8 cellular contexts compared by ENCODE assay signal in the genomic region with DNA sequence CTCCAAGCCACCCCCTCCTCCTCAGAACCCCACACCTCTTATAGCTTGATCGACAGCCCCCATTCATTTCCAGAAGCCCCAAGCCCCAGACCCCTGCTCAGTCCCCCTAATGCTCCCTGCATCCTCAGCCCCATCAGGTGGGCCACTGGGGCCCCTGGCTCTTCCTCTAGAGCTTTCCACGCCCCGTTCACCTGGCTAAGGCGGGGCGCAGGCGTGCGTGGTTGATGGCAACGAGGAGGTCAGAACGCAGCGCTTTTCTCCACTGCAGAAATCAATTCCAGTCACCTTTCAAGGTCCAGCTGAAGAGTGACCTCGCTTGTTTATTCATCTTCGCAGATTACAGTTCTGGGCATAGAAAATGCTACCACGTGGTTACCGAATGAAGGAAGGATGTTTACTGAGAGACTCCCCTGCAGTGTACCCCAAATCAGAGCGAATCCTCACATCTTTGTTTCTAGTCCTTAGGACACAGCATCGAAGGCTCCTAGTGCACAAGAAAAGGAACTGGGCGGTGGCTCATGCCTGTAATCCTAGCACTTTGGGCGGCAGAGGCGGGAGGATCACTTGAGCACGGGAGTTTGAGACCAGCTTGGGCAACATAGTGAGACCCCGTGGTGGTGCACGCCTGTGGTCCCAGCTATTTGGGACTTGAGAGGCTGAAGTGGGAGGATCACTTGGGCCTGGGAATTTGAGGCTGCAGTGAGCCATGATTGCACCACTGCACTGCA. TPM values are rescaled to one million over a fixed set of nuclear protein-coding genes. Genes with fewer than 3 reads are reported as not detected.
DNase-seq lines count a peak whose midpoint lies in the region; ATAC-seq and TF ChIP-seq lines count a peak whose summit lies in the region.

No MANE protein-coding gene starts in this region.

- H3K9me3 Mint-ChIP-seq in T-helper 2 cell treated with Interferon-gamma antibody and Interleukin-4, amounts not matched to agents 5 μg/mL and 100 μg/mL, for 36 hours = no peaks in the 10 kb centered on the region
- H3K9me3 Mint-ChIP-seq in stimulated activated naive B cell treated with anti-CD40 and anti-IgM and Interleukin-4, amounts not matched to agents 10 μg/mL and 1 μg/mL and 100 μg/mL, for 72 hours = no peaks in the 10 kb centered on the region

- H3K4me3 Mint-ChIP-seq in T-helper 2 cell treated with Interferon-gamma antibody and Interleukin-4, amounts not matched to agents 5 μg/mL and 100 μg/mL, for 36 hours = peak overlapping the region; percentile 88
- H3K4me3 Mint-ChIP-seq in stimulated activated naive B cell treated with anti-CD40 and anti-IgM and Interleukin-4, amounts not matched to agents 10 μg/mL and 1 μg/mL and 100 μg/mL, for 72 hours = peak overlapping the region; percentile 62 to 72

- 29% methylated on average over 17 of the region's 22 CpGs for WGBS in right lobe of liver (ENCODE audit: insufficient coverage, low coverage, low lambda C conversion rate, missing lambda C conversion rate)

- H3K9me3 ChIP-seq in SU-DHL-6 (ENCODE audit: insufficient read depth, low read length) = no peaks in the 10 kb centered on the region
- H3K9me3 ChIP-seq in right lobe of liver = no peaks in the 10 kb centered on the region

- H4K20me1 ChIP-seq in SU-DHL-6 (ENCODE audit: low read depth, low read length) = no peaks in the 10 kb centered on the region

- no peaks in the 10 kb centered on the region for H3K9me2 ChIP-seq in SU-DHL-6 (replicated peaks; ENCODE audit: insufficient read depth, low read length)

- no peak overlapping the region for H3K27ac ChIP-seq in SU-DHL-6 (ENCODE audit: low read depth, low read length)
- no peak overlapping the region for H3K27ac ChIP-seq in right lobe of liver

- H3K36me3 Mint-ChIP-seq in T-helper 2 cell treated with Interferon-gamma antibody and Interleukin-4, amounts not matched to agents 5 μg/mL and 100 μg/mL, for 36 hours (ENCODE audit: low read depth) = peaks cover 23% of the 10 kb centered on the region
- H3K36me3 Mint-ChIP-seq in stimulated activated naive B cell treated with anti-CD40 and anti-IgM and Interleukin-4, amounts not matched to agents 10 μg/mL and 1 μg/mL and 100 μg/mL, for 72 hours = peaks cover 0 to 9% of the 10 kb centered on the region in 2 donors

- no peaks in the 10 kb centered on the region for H3K27me3 ChIP-seq in SU-DHL-6 (ENCODE audit: low read length)
- H3K27me3 ChIP-seq in right lobe of liver = no peaks in the 10 kb centered on the region

- peak overlapping the region; percentile 53 for H3K4me2 ChIP-seq in SU-DHL-6 (ENCODE audit: low read depth, low read length, poor library complexity, severe bottlenecking)

- ATAC-seq in stimulated activated naive B cell treated with anti-CD40 and anti-IgM and Interleukin-4, amounts not matched to agents 10 μg/mL and 1 μg/mL and 100 μg/mL, for 72 hours (replicated peaks) = no peak
- ATAC-seq in right lobe of liver = no peak

- no peak overlapping the region for H3K9ac ChIP-seq in SU-DHL-6 (ENCODE audit: low read length)

- peak overlapping the region; percentile 88 for H3K27ac Mint-ChIP-seq in T-helper 2 cell treated with Interferon-gamma antibody and Interleukin-4, amounts not matched to agents 5 μg/mL and 100 μg/mL, for 36 hours
- peak overlapping the region; percentile 94 for H3K27ac Mint-ChIP-seq in stimulated activated naive B cell treated with anti-CD40 and anti-IgM and Interleukin-4, amounts not matched to agents 10 μg/mL and 1 μg/mL and 100 μg/mL, for 72 hours

- TF ChIP-seq CTCF in SU-DHL-6 (IDR thresholded peaks at IDR 0.05; ENCODE audit: insufficient read depth, low read length, poor library complexity, severe bottlenecking) (no peak), fibroblast of villous mesenchyme (IDR thresholded peaks at IDR 0.05; ENCODE audit: insufficient read depth, low read depth, low read length) (no peak), right lobe of liver (IDR thresholded peaks at IDR 0.05) (no peak)

- peaks cover 33% of the 10 kb centered on the region for H3K4me1 Mint-ChIP-seq in T-helper 2 cell treated with Interferon-gamma antibody and Interleukin-4, amounts not matched to agents 5 μg/mL and 100 μg/mL, for 36 hours (ENCODE audit: low read depth)
- H3K4me1 Mint-ChIP-seq in stimulated activated naive B cell treated with anti-CD40 and anti-IgM and Interleukin-4, amounts not matched to agents 10 μg/mL and 1 μg/mL and 100 μg/mL, for 72 hours = peaks cover 14 to 17% of the 10 kb centered on the region in 2 donors

- H3K4me1 ChIP-seq in right lobe of liver = no peaks in the 10 kb centered on the region

- no peak for DNase-seq in T-helper 2 cell treated with Interferon-gamma antibody and Interleukin-4, amounts not matched to agents 5 μg/mL and 100 μg/mL, for 36 hours (ENCODE audit: low spot score)
- DNase-seq in T-helper 2 cell (no peak), fibroblast of villous mesenchyme (ENCODE audit: low read depth) (no peak), SKM-1 (lab: John Stamatoyannopoulos, UW; ENCODE audit: unreplicated experiment) (no peak), activated gamma-delta T cell (lab: John Stamatoyannopoulos, UW) (no peak), right lobe of liver (no peak)
- DNase-seq in stimulated activated naive B cell treated with anti-CD40 and anti-IgM and Interleukin-4, amounts not matched to agents 10 μg/mL and 1 μg/mL and 100 μg/mL, for 72 hours = no peak

- TF ChIP-seq POLR2A in right lobe of liver (IDR thresholded peaks at IDR 0.05) = no peak

- H3K36me3 ChIP-seq in SU-DHL-6 (ENCODE audit: low read length) = no peaks in the 10 kb centered on the region
- H3K36me3 ChIP-seq in right lobe of liver = no peaks in the 10 kb centered on the region

- H3K79me2 ChIP-seq in SU-DHL-6 (ENCODE audit: insufficient read depth, low read length) = no peaks in the 10 kb centered on the region

- no peak overlapping the region for H2AFZ ChIP-seq in SU-DHL-6 (ENCODE audit: low read depth, low read length, severe bottlenecking)

- no peaks in the 10 kb centered on the region for H3K27me3 Mint-ChIP-seq in T-helper 2 cell treated with Interferon-gamma antibody and Interleukin-4, amounts not matched to agents 5 μg/mL and 100 μg/mL, for 36 hours (ENCODE audit: low read depth)
- no peaks in the 10 kb centered on the region for H3K27me3 Mint-ChIP-seq in stimulated activated naive B cell treated with anti-CD40 and anti-IgM and Interleukin-4, amounts not matched to agents 10 μg/mL and 1 μg/mL and 100 μg/mL, for 72 hours

- intact Hi-C loops in right lobe of liver (cut with DNase I) = no loop called here

- peak overlapping the region; percentile 21 for H3K4me3 ChIP-seq in SU-DHL-6 (ENCODE audit: insufficient read depth, low read length, poor library complexity, severe bottlenecking)
- H3K4me3 ChIP-seq in fibroblast of villous mesenchyme (ENCODE audit: low read depth, low read length) = peak overlapping the region; percentile 52
- peak overlapping the region in 1 of 3 donors; percentile 21 for H3K4me3 ChIP-seq in right lobe of liver

- H3F3A ChIP-seq in SU-DHL-6 (ENCODE audit: insufficient read depth) = no peaks in the 10 kb centered on the region; the same call in 1 of the 2 replicates

RNA-seq across cellular contexts. Expression of gene PBX4, which starts 0.8 kb away (rescaled TPM):
- total RNA-seq in fibroblast of villous mesenchyme (0.64 and 1.7 TPM in 2 replicates), right lobe of liver (under 1 TPM in 1 of 6 experiments, not detected in 5; 0.87 TPM)

RNA-seq across cellular contexts. Expression of gene LPAR2, which starts 8.7 kb away (rescaled TPM):
- total RNA-seq in fibroblast of villous mesenchyme (0.86 and 0.97 TPM in 2 replicates), right lobe of liver (1 to 10 TPM; 1.7 to 2.7 (median 2.2) TPM)

RNA-seq across cellular contexts. Expression of gene GMIP, which starts 24.2 kb away (rescaled TPM):
- total RNA-seq in fibroblast of villous mesenchyme = 5.6 and 6.8 TPM in 2 replicates
- total RNA-seq in right lobe of liver = 1 to 10 TPM; 3.5 to 8.0 (median 4.4) TPM

RNA-seq across cellular contexts. Expression of gene ATP13A1, which starts 44.2 kb away (rescaled TPM):
- total RNA-seq in fibroblast of villous mesenchyme = 35.8 and 44.9 TPM in 2 replicates
- 100 to 1,000 TPM in 1 of 6 experiments, 10 to 100 TPM in 5; 26.3 to 159 (median 28.0) TPM for total RNA-seq in right lobe of liver

RNA-seq across cellular contexts. Expression of gene ZNF101, which starts 49.4 kb away (rescaled TPM):
- total RNA-seq in fibroblast of villous mesenchyme (5.5 and 5.6 TPM in 2 replicates), right lobe of liver (1 to 10 TPM; 1.7 to 5.1 (median 3.0) TPM)
